In the genomic region with DNA sequence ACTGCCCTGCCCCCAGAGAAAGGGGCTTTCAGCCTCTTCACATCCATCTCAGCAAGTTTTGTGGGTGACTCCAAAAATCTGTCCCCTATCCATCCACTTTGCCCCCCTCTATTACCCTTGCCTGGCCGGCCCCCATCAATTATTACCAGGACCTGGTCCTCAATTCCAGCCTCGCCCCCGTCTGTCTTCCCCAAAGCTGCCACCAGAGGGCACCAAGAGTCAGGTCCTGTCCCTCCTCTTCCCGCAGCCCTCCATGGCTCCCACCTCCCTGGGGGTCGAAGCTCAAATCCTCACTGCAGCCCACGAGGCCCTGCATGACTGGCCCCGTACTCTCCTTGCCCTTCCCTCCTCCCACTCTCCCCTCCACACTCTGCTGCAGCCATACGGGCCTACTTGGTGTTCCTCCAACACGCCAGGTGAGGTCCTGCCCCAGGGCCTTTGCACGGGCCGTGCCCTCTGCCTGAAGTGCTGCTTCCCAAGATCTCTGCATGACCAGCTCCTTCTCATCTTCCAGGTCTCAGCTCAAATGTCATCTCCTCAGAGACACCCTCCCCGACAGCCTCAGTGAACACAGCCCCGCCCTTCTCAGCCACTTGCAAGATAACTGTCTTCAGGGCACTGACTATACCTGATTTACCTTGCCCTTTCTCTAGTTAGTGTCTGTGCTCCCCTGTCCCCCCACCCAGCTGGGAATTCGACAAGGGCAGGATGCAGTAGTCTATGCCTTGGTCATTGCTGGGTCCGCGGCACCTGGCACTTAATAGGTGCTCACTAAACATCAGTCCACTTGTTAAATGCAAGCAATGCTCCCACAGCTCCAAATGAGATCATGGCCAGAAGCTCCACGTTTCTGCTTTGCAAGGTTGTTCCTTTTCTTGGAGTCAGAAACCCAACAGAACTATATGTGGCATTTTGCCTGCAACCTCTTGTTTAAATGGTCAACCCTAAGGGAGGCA, we compare ENCODE assay signal across 1 cellular context.
TF ChIP-seq lines count a peak whose summit lies in the region.

No MANE protein-coding gene starts in this region.

TF ChIP-seq in HepG2, 621 proteins besides CTCF, POLR2A, EP300 and RAD21 (continued from another document and continues in another):
- TF ChIP-seq MAFG (CRISPR knock-in tag; IDR thresholded peaks at IDR 0.05) (no peak), TGIF2 (CRISPR knock-in tag; IDR thresholded peaks at IDR 0.05) (no peak), ZKSCAN1 (IDR thresholded peaks at IDR 0.05; ENCODE audit: low read length) (peak; percentile 53; the same call in 1 of the 2 replicates), PAF1 (CRISPR knock-in tag; IDR thresholded peaks at IDR 0.05) (no peak), HMG20B (CRISPR knock-in tag; conservative IDR thresholded peaks at IDR 0.05) (no peak), TAF1 (CRISPR knock-in tag; IDR thresholded peaks at IDR 0.05) (no peak), ZNF317 (CRISPR knock-in tag; IDR thresholded peaks at IDR 0.05) (no peak), ZNF496 (CRISPR knock-in tag; IDR thresholded peaks at IDR 0.05; ENCODE audit: insufficient replicate concordance) (no peak), ZNF101 (CRISPR knock-in tag; IDR thresholded peaks at IDR 0.05; ENCODE audit: borderline replicate concordance, low read depth) (no peak), SRY (CRISPR knock-in tag; IDR thresholded peaks at IDR 0.05) (no peak), ELF4 (CRISPR knock-in tag; IDR thresholded peaks at IDR 0.05; ENCODE audit: borderline replicate concordance) (no peak), BRCA1 (CRISPR knock-in tag; IDR thresholded peaks at IDR 0.05) (no peak), ZNF33B (CRISPR knock-in tag; IDR thresholded peaks at IDR 0.05) (no peak), ZNF10 (CRISPR knock-in tag; IDR thresholded peaks at IDR 0.05; ENCODE audit: borderline replicate concordance, low read depth) (no peak), MTA3 (CRISPR knock-in tag; IDR thresholded peaks at IDR 0.05) (no peak), ZNF781 (CRISPR knock-in tag; IDR thresholded peaks at IDR 0.05; ENCODE audit: borderline replicate concordance, not compliant biosample characterization) (no peak), HOXA7 (CRISPR knock-in tag; IDR thresholded peaks at IDR 0.05) (no peak), PHF21A (CRISPR knock-in tag; IDR thresholded peaks at IDR 0.05) (no peak), ZNF335 (CRISPR knock-in tag; IDR thresholded peaks at IDR 0.05) (no peak), FOSL2 (CRISPR knock-in tag; IDR thresholded peaks at IDR 0.05) (peak; percentile 19), NKX3-1 (CRISPR knock-in tag; IDR thresholded peaks at IDR 0.05) (no peak), ZNF343 (CRISPR knock-in tag; IDR thresholded peaks at IDR 0.05) (0 out of 2 replicates have a peak, but pooled peaks have one; percentile 32), ZBTB7A (CRISPR knock-in tag; IDR thresholded peaks at IDR 0.05) (no peak; the same call in 1 of the 2 replicates), ZNF367 (CRISPR knock-in tag; IDR thresholded peaks at IDR 0.05; ENCODE audit: borderline replicate concordance) (no peak), BCL6 (CRISPR knock-in tag; IDR thresholded peaks at IDR 0.05) (no peak), ZNF615 (CRISPR knock-in tag; IDR thresholded peaks at IDR 0.05; ENCODE audit: borderline replicate concordance) (no peak), ZNF530 (CRISPR knock-in tag; IDR thresholded peaks at IDR 0.05; ENCODE audit: low read depth) (no peak), PCBP1 (IDR thresholded peaks at IDR 0.05; ENCODE audit: borderline replicate concordance, low read depth, low read length) (peak; percentile 75; the same call in 1 of the 2 replicates), ZNF780A (CRISPR knock-in tag; IDR thresholded peaks at IDR 0.05) (no peak), ATAD3A (CRISPR knock-in tag; IDR thresholded peaks at IDR 0.05) (no peak), EEA1 (CRISPR knock-in tag; IDR thresholded peaks at IDR 0.05; ENCODE audit: borderline replicate concordance) (no peak), TARDBP (CRISPR knock-in tag; IDR thresholded peaks at IDR 0.05) (0 out of 2 replicates have a peak, but pooled peaks have one; percentile 42)
- TF ChIP-seq, protein P1, sequence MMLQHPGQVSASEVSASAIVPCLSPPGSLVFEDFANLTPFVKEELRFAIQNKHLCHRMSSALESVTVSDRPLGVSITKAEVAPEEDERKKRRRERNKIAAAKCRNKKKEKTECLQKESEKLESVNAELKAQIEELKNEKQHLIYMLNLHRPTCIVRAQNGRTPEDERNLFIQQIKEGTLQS (CRISPR knock-in tag; IDR thresholded peaks at IDR 0.05) = no peak
- TF ChIP-seq, protein P2, sequence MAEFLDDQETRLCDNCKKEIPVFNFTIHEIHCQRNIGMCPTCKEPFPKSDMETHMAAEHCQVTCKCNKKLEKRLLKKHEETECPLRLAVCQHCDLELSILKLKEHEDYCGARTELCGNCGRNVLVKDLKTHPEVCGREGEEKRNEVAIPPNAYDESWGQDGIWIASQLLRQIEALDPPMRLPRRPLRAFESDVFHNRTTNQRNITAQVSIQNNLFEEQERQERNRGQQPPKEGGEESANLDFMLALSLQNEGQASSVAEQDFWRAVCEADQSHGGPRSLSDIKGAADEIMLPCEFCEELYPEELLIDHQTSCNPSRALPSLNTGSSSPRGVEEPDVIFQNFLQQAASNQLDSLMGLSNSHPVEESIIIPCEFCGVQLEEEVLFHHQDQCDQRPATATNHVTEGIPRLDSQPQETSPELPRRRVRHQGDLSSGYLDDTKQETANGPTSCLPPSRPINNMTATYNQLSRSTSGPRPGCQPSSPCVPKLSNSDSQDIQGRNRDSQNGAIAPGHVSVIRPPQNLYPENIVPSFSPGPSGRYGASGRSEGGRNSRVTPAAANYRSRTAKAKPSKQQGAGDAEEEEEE (CRISPR knock-in tag; IDR thresholded peaks at IDR 0.05; ENCODE audit: borderline replicate concordance) = no peak
- TF ChIP-seq, protein P3, sequence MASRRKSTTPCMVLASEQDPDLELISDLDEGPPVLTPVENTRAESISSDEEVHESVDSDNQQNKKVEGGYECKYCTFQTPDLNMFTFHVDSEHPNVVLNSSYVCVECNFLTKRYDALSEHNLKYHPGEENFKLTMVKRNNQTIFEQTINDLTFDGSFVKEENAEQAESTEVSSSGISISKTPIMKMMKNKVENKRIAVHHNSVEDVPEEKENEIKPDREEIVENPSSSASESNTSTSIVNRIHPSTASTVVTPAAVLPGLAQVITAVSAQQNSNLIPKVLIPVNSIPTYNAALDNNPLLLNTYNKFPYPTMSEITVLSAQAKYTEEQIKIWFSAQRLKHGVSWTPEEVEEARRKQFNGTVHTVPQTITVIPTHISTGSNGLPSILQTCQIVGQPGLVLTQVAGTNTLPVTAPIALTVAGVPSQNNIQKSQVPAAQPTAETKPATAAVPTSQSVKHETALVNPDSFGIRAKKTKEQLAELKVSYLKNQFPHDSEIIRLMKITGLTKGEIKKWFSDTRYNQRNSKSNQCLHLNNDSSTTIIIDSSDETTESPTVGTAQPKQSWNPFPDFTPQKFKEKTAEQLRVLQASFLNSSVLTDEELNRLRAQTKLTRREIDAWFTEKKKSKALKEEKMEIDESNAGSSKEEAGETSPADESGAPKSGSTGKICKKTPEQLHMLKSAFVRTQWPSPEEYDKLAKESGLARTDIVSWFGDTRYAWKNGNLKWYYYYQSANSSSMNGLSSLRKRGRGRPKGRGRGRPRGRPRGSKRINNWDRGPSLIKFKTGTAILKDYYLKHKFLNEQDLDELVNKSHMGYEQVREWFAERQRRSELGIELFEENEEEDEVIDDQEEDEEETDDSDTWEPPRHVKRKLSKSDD (CRISPR knock-in tag; IDR thresholded peaks at IDR 0.05; ENCODE audit: low read depth) = peak; percentile 14; the same call in 1 of the 2 replicates
- TF ChIP-seq, protein P4, sequence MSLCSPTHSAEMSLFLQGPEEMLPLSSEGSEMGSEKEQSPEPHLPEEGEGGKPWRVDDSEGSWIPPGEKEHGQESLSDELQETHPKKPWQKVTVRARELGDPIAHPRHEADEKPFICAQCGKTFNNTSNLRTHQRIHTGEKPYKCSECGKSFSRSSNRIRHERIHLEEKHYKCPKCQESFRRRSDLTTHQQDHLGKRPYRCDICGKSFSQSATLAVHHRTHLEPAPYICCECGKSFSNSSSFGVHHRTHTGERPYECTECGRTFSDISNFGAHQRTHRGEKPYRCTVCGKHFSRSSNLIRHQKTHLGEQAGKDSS (CRISPR knock-in tag; IDR thresholded peaks at IDR 0.05; ENCODE audit: borderline replicate concordance, low read depth) = no peak
- TF ChIP-seq, protein P5, sequence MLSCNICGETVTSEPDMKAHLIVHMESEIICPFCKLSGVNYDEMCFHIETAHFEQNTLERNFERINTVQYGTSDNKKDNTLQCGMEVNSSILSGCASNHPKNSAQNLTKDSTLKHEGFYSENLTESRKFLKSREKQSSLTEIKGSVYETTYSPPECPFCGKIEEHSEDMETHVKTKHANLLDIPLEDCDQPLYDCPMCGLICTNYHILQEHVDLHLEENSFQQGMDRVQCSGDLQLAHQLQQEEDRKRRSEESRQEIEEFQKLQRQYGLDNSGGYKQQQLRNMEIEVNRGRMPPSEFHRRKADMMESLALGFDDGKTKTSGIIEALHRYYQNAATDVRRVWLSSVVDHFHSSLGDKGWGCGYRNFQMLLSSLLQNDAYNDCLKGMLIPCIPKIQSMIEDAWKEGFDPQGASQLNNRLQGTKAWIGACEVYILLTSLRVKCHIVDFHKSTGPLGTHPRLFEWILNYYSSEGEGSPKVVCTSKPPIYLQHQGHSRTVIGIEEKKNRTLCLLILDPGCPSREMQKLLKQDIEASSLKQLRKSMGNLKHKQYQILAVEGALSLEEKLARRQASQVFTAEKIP (CRISPR knock-in tag; IDR thresholded peaks at IDR 0.05; ENCODE audit: borderline replicate concordance) = no peak
- TF ChIP-seq, protein P6, sequence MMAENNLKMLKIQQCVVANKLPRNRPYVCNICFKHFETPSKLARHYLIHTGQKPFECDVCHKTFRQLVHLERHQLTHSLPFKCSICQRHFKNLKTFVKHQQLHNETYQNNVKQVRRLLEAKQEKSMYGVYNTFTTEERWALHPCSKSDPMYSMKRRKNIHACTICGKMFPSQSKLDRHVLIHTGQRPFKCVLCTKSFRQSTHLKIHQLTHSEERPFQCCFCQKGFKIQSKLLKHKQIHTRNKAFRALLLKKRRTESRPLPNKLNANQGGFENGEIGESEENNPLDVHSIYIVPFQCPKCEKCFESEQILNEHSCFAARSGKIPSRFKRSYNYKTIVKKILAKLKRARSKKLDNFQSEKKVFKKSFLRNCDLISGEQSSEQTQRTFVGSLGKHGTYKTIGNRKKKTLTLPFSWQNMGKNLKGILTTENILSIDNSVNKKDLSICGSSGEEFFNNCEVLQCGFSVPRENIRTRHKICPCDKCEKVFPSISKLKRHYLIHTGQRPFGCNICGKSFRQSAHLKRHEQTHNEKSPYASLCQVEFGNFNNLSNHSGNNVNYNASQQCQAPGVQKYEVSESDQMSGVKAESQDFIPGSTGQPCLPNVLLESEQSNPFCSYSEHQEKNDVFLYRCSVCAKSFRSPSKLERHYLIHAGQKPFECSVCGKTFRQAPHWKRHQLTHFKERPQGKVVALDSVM (CRISPR knock-in tag; IDR thresholded peaks at IDR 0.05) = no peak
- TF ChIP-seq, protein P7, sequence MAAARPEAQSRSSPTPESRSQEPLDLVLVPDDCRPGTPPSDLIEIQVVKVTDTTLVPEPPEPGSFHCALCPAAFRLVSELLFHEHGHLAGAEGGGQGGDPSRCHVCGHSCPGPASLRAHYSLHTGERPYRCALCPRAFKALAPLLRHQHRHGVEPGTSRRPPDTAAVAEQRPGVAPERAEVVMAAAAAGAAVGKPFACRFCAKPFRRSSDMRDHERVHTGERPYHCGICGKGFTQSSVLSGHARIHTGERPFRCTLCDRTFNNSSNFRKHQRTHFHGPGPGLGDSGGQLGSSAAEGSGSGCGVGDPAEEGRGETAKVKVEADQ (CRISPR knock-in tag; IDR thresholded peaks at IDR 0.05; ENCODE audit: borderline replicate concordance) = no peak
- TF ChIP-seq, protein P8, sequence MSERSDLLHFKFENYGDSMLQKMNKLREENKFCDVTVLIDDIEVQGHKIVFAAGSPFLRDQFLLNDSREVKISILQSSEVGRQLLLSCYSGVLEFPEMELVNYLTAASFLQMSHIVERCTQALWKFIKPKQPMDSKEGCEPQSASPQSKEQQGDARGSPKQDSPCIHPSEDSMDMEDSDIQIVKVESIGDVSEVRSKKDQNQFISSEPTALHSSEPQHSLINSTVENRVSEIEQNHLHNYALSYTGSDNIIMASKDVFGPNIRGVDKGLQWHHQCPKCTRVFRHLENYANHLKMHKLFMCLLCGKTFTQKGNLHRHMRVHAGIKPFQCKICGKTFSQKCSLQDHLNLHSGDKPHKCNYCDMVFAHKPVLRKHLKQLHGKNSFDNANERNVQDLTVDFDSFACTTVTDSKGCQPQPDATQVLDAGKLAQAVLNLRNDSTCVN (CRISPR knock-in tag; IDR thresholded peaks at IDR 0.05; ENCODE audit: borderline replicate concordance) = no peak
- TF ChIP-seq, protein P9, sequence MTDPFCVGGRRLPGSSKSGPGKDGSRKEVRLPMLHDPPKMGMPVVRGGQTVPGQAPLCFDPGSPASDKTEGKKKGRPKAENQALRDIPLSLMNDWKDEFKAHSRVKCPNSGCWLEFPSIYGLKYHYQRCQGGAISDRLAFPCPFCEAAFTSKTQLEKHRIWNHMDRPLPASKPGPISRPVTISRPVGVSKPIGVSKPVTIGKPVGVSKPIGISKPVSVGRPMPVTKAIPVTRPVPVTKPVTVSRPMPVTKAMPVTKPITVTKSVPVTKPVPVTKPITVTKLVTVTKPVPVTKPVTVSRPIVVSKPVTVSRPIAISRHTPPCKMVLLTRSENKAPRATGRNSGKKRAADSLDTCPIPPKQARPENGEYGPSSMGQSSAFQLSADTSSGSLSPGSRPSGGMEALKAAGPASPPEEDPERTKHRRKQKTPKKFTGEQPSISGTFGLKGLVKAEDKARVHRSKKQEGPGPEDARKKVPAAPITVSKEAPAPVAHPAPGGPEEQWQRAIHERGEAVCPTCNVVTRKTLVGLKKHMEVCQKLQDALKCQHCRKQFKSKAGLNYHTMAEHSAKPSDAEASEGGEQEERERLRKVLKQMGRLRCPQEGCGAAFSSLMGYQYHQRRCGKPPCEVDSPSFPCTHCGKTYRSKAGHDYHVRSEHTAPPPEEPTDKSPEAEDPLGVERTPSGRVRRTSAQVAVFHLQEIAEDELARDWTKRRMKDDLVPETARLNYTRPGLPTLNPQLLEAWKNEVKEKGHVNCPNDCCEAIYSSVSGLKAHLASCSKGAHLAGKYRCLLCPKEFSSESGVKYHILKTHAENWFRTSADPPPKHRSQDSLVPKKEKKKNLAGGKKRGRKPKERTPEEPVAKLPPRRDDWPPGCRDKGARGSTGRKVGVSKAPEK (CRISPR knock-in tag; IDR thresholded peaks at IDR 0.05; ENCODE audit: borderline replicate concordance) = no peak
- TF ChIP-seq, protein P10, sequence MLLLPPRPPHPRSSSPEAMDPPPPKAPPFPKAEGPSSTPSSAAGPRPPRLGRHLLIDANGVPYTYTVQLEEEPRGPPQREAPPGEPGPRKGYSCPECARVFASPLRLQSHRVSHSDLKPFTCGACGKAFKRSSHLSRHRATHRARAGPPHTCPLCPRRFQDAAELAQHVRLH (CRISPR knock-in tag; IDR thresholded peaks at IDR 0.05; ENCODE audit: borderline replicate concordance, low read depth) = peak; percentile 56; the same call in 1 of the 2 replicates
